17 cellular contexts compared by ENCODE assay signal in the genomic region with DNA sequence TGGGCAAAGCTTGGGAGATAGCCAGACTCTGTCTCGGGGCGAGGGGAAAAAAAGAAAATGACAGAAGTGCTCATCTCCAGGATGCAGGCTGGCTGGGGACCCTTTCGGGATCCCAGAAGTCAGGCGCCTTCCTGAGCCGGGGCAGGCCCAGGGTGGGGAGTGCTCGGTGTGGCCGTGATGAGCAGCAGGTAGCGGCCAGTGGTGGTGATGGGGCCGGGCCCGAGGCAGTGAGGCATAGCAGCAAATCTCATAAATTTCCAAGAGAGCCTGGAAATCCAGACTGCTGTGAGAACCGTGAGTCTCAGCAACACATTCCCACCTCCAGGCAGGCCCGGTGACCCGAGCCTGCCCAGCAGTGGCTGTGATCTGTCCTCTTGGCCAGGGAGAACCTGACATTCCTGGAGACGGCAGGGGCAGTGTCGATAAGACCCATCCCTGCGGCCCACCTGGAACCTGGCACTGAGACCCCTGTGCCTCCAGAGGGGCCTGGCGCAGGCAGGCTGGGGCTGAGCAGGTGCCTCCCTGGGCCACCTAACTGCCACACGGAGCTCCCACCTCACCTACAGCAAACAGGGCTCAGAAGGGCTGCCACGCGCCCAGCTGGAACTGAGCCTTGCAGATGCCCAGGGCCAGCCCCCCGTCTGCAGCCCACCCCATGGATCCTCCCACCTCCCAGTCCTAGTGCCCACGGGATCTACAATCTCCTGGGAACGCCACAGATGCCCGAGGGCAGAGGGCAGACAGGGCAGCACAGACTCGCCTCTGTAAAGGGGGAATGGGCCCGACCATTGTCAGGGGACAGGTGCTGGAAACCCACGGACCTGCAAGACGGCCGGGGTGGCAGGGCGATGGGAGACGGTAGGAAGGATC. TPM values are rescaled to one million over a fixed set of nuclear protein-coding genes. Genes with fewer than 3 reads are reported as not detected.
DNase-seq lines count a peak whose midpoint lies in the region; ATAC-seq, FAIRE-seq and TF ChIP-seq lines count a peak whose summit lies in the region.
"Had no signal": no experiment of that assay in that cellular context is flagged by ENCODE, and none has a peak within 500 bp of the region (broad histone marks: within the 10 kb centered on the region; RNA-seq: fewer than 3 reads in every experiment).

No MANE protein-coding gene starts in this region.

- no peak overlapping the region for H3K4me3 Mint-ChIP-seq in astrocyte (ENCODE audit: unreplicated experiment)
- H3K4me3 Mint-ChIP-seq: CD14-positive monocyte; CD8-positive, alpha-beta T cell; GM23338 had no signal

- FAIRE-seq in astrocyte (lab: Jason Lieb, UNC), result no peak
- FAIRE-seq: A549, D721Med, G401.6, GM12891 had no signal

- H3K4me1 Mint-ChIP-seq in astrocyte (ENCODE audit: low read depth, unreplicated experiment), result no peaks in the 10 kb centered on the region
- H3K4me1 Mint-ChIP-seq: CD14-positive monocyte, GM23338 had no signal

- no peak overlapping the region for H3K27ac ChIP-seq in astrocyte (ENCODE audit: low read depth, low read length)
- H3K27ac ChIP-seq: A549 had no signal

- peaks cover 14% of the 10 kb centered on the region for H3K36me3 ChIP-seq in astrocyte (ENCODE audit: insufficient read depth, low read length)

- peaks cover 10% of the 10 kb centered on the region for H3K79me2 ChIP-seq in astrocyte (ENCODE audit: insufficient read depth, low read length)

- peaks cover 9% of the 10 kb centered on the region for H3K36me3 Mint-ChIP-seq in astrocyte (ENCODE audit: low read depth, unreplicated experiment)

- peak overlapping the region; percentile 47 for H3K27ac Mint-ChIP-seq in astrocyte (ENCODE audit: unreplicated experiment)
- H3K27ac Mint-ChIP-seq: CD8-positive, alpha-beta T cell; GM23338 had no signal

- H3K9me3 ChIP-seq in astrocyte (ENCODE audit: insufficient read depth, low read depth, low read length), result no peaks in the 10 kb centered on the region
- H3K9me3 ChIP-seq: A549 had no signal

- ATAC-seq in HG03039 (IDR thresholded peaks at IDR 0.05; ENCODE audit: unreplicated experiment), result no peak
- ATAC-seq: A549; CD8-positive, alpha-beta T cell; GM23338 had no signal

- H3K9ac ChIP-seq in astrocyte (ENCODE audit: low read length), result no peak overlapping the region

- no peaks in the 10 kb centered on the region for H3K27me3 Mint-ChIP-seq in astrocyte (ENCODE audit: low read depth, unreplicated experiment)

- peaks cover 89% of the 10 kb centered on the region for H4K20me1 ChIP-seq in astrocyte (ENCODE audit: insufficient read depth, low read length)

- peak; percentile 39; the same call in 1 of the 2 replicates for TF ChIP-seq EP300 in Ishikawa (IDR thresholded peaks at IDR 0.05; ENCODE audit: borderline replicate concordance)

- no peaks in the 10 kb centered on the region for H3K9me3 Mint-ChIP-seq in astrocyte (ENCODE audit: unreplicated experiment)
- H3K9me3 Mint-ChIP-seq: CD14-positive monocyte; CD8-positive, alpha-beta T cell; GM23338 had no signal

- no peak for TF ChIP-seq CTCF in astrocyte (IDR thresholded peaks at IDR 0.05; ENCODE audit: insufficient read depth, low read depth, low read length)

- no peak overlapping the region for H3K4me3 ChIP-seq in astrocyte (ENCODE audit: insufficient read depth, low read depth, low read length)
- H3K4me3 ChIP-seq: A549, GM23338 had no signal

- no peak for TF ChIP-seq RAD21 in Ishikawa (IDR thresholded peaks at IDR 0.05; ENCODE audit: low read depth)

- no peak overlapping the region for H3K4me2 ChIP-seq in astrocyte (ENCODE audit: low read length)
- H3K4me2 ChIP-seq: A549, GM23338 had no signal

- no peaks in the 10 kb centered on the region for H3K4me1 ChIP-seq in astrocyte (ENCODE audit: insufficient read depth, low read length)
- H3K4me1 ChIP-seq: A549 had no signal

- no peak overlapping the region for H2AFZ ChIP-seq in astrocyte (ENCODE audit: low read depth, low read length)
- H2AFZ ChIP-seq: GM23338 had no signal

- H3K27me3 ChIP-seq in astrocyte (ENCODE audit: insufficient read depth, low read length), result no peaks in the 10 kb centered on the region

- DNase-seq in astrocyte (ENCODE audit: low read depth), result no peak
- DNase-seq in left kidney (ENCODE audit: low read depth, low spot score), result peak; percentile 70
- no peak for DNase-seq in GM19238 (ENCODE audit: insufficient read length, low spot score)
- DNase-seq: CD8-positive, alpha-beta T cell; COR-L47; DMS153; DMS79 treated with DMSO at 0.1 percent for 48 hours; EL; H7 had no signal

TF ChIP-seq in Ishikawa, 13 proteins besides CTCF, POLR2A, EP300 and RAD21:
- no peak for TF ChIP-seq CEBPB (IDR thresholded peaks at IDR 0.05)
- TF ChIP-seq TCF12 (IDR thresholded peaks at IDR 0.05; ENCODE audit: low read depth), result no peak
- TF ChIP-seq TEAD4 (IDR thresholded peaks at IDR 0.05), result 0 out of 2 replicates have a peak, but pooled peaks have one; percentile 21
- no peak for TF ChIP-seq FOXM1 (IDR thresholded peaks at IDR 0.05; ENCODE audit: borderline replicate concordance, low read depth)
- TF ChIP-seq YY1 (IDR thresholded peaks at IDR 0.05; ENCODE audit: low read depth), result no peak
- TF ChIP-seq USF1 (IDR thresholded peaks at IDR 0.05), result no peak
- no peak for TF ChIP-seq TAF1 (IDR thresholded peaks at IDR 0.05; ENCODE audit: low read depth)

RNA-seq across cellular contexts. Expression of gene IZUMO4, which starts 23.4 kb away (rescaled TPM):
- total RNA-seq in astrocyte, result 5.6 and 5.8 TPM in 2 replicates

RNA-seq across cellular contexts. Expression of gene MOB3A, which starts 24.0 kb away (rescaled TPM):
- total RNA-seq in astrocyte, result 45.3 and 47.2 TPM in 2 replicates

RNA-seq across cellular contexts. Expression of gene AP3D1, which starts 31.2 kb away (rescaled TPM):
- total RNA-seq in astrocyte, result 162 and 167 TPM in 2 replicates

RNA-seq across cellular contexts. Expression of gene DOT1L, which starts 43.6 kb away (rescaled TPM):
- 21.7 and 25.6 TPM in 2 replicates for total RNA-seq in astrocyte
